Comparison of ENCODE assay signal across 23 cellular contexts in genomic region chr12:27504506-27504905, GRCh38. TPM values are rescaled to one million over a fixed set of nuclear protein-coding genes. Genes with fewer than 3 reads are reported as not detected.
DNase-seq lines count a peak whose midpoint lies in the region; FAIRE-seq and TF ChIP-seq lines count a peak whose summit lies in the region.
"Had no signal": no experiment of that assay in that cellular context is flagged by ENCODE, and none has a peak within 500 bp of the region (broad histone marks: within the 10 kb centered on the region; RNA-seq: fewer than 3 reads in every experiment).

No MANE protein-coding gene starts in this region.

- H3K9ac ChIP-seq in keratinocyte (ENCODE audit: control insufficient read depth, extremely low read depth, insufficient read depth, low read length): no peak overlapping the region
- H3K9ac ChIP-seq: parathyroid adenoma had no signal

- no peaks in the 10 kb centered on the region for H3K4me1 ChIP-seq in keratinocyte (ENCODE audit: control insufficient read depth, extremely low read depth, insufficient read depth, low read length)
- H3K4me1 ChIP-seq: Caco-2, parathyroid adenoma had no signal

- TF ChIP-seq CTCF in bronchial epithelial cell (IDR thresholded peaks at IDR 0.05; ENCODE audit: insufficient read depth, low read length, severe bottlenecking) (no peak), keratinocyte (optimal IDR thresholded peaks at IDR 0.05 in 1 of 3, IDR thresholded peaks at IDR 0.05 in 1 of 3, conservative IDR thresholded peaks at IDR 0.05 in 1 of 3; ENCODE audit: extremely low read depth in 1 of 3, insufficient read depth in 2 of 3, low read length in 3 of 3) (no peak)

- no peak overlapping the region for H2AFZ ChIP-seq in keratinocyte (ENCODE audit: control insufficient read depth, low read length)
- H2AFZ ChIP-seq: parathyroid adenoma, PC-9 had no signal

- no peaks in the 10 kb centered on the region for H3K9me1 ChIP-seq in keratinocyte (ENCODE audit: control insufficient read depth, extremely low read depth, insufficient read depth, low read length)

- no peaks in the 10 kb centered on the region for H3K27me3 ChIP-seq in bronchial epithelial cell (ENCODE audit: control insufficient read depth, insufficient read depth, low read length)
- H3K27me3 ChIP-seq in keratinocyte (ENCODE audit: control insufficient read depth, extremely low read depth, insufficient read depth, low read length): no peaks in the 10 kb centered on the region

- no peaks in the 10 kb centered on the region for H4K20me1 ChIP-seq in keratinocyte (ENCODE audit: control insufficient read depth, extremely low read depth, insufficient read depth, low read length)

- H3K27ac ChIP-seq in keratinocyte (ENCODE audit: control insufficient read depth, insufficient read depth, low read length): no peak overlapping the region
- H3K27ac ChIP-seq: parathyroid adenoma, PC-9 had no signal

- no peak for FAIRE-seq in bronchial epithelial cell (lab: Jason Lieb, UNC)
- FAIRE-seq in keratinocyte (lab: Jason Lieb, UNC): peak; percentile 17
- FAIRE-seq: endothelial cell of umbilical vein, G401.6, GM12878, urothelium cell line had no signal

- H3K36me3 ChIP-seq in bronchial epithelial cell (ENCODE audit: control insufficient read depth, insufficient read depth, low read length) (no peaks in the 10 kb centered on the region), keratinocyte (ENCODE audit: control insufficient read depth in 2 of 2, extremely low read depth in 1 of 2, insufficient read depth in 2 of 2, low read length in 2 of 2) (no peaks in the 10 kb centered on the region)

- no peaks in the 10 kb centered on the region for H3K79me2 ChIP-seq in keratinocyte (ENCODE audit: control insufficient read depth, insufficient read depth, low read length)
- H3K79me2 ChIP-seq: parathyroid adenoma had no signal

- H3K4me3 ChIP-seq in bronchial epithelial cell (ENCODE audit: low read depth, low read length) (no peak overlapping the region), keratinocyte (ENCODE audit: control insufficient read depth in 2 of 3, extremely low read depth in 1 of 3, insufficient read depth in 2 of 3, low read depth in 1 of 3, low read length in 3 of 3) (no peak overlapping the region)
- H3K4me3 ChIP-seq: coronary artery, GM12878, PC-9, skin epidermis had no signal

- no peak overlapping the region for H3K4me2 ChIP-seq in keratinocyte (ENCODE audit: control insufficient read depth, extremely low read depth, insufficient read depth, low read depth, low read length)
- H3K4me2 ChIP-seq: PC-9 had no signal

- DNase-seq in AG08396 (ENCODE audit: low spot score) (peak; percentile 24), HS-27A (ENCODE audit: low read depth) (peak; percentile 19), bronchial epithelial cell (ENCODE audit: low read depth) (peak; percentile 3), keratinocyte (ENCODE audit: low read depth, low spot score) (no peak), DMS153 treated with DMSO at 0.1 percent for 48 hours (lab: John Stamatoyannopoulos, UW; ENCODE audit: unreplicated experiment) (no peak), T-helper 1 cell (no peak), Kasumi-1 (lab: John Stamatoyannopoulos, UW) (no peak)
- DNase-seq in stimulated activated CD4-positive, alpha-beta T cell treated with anti-CD3 and anti-CD28 coated beads, Interleukin-4, amount 100 ng/mL, for 4 hours: no peak
- DNase-seq: activated CD4-positive, alpha-beta T cell treated with anti-CD3 and anti-CD28 coated beads for 4 hours; activated effector memory CD4-positive, alpha-beta T cell treated with Interleukin-2 at 50 U/mL for 16 hours; AML-193; aorta; Caco-2; naive B cell; PC-9; stimulated activated CD4-positive, alpha-beta T cell treated with anti-CD3 and anti-CD28 coated beads, Interleukin-4, amount 100 ng/mL, for 24 hours had no signal

- dilution Hi-C loops in keratinocyte (cut with MboI; ENCODE audit: extremely low pct_ligation_motif_present, low sequenced_read_pairs): no loop called here

- no peaks in the 10 kb centered on the region for H3K9me3 ChIP-seq in keratinocyte (ENCODE audit: control insufficient read depth, low read depth, low read length)
- H3K9me3 ChIP-seq: Caco-2 had no signal

RNA-seq across cellular contexts. Expression of gene PPFIBP1, which starts 19.5 kb away (rescaled TPM):
- total RNA-seq in bronchial epithelial cell: 31.1 and 43.3 TPM in 2 replicates
- 53.6 to 83.5 TPM (median 62.0 TPM) in 3 replicates for polyA plus RNA-seq in keratinocyte
- 74.9 TPM for polyA plus RNA-seq in keratinocyte (2011; ENCODE audit: low read depth)
- 32.0 and 75.4 TPM in 2 replicates for polyA plus RNA-seq in keratinocyte (2011; cell fraction: cytosol; rRNA removed)
- 101 and 133 TPM in 2 replicates for polyA plus RNA-seq in keratinocyte (2011; cell fraction: nucleus; rRNA removed)
- polyA plus RNA-seq in keratinocyte (2012; ENCODE audit: low replicate concordance): 25.4 and 60.2 TPM in 2 replicates
- 48.5 to 186 TPM (median 78.5 TPM) in 3 replicates for polyA minus RNA-seq in keratinocyte
- 37.2 TPM for polyA minus RNA-seq in keratinocyte (2011; cell fraction: cytosol; rRNA and poly(A)+ RNA removed)
- polyA minus RNA-seq in keratinocyte (2011; cell fraction: nucleus; rRNA and poly(A)+ RNA removed): 116 and 242 TPM in 2 replicates

RNA-seq across cellular contexts. Expression of gene SMCO2, which starts 58.0 kb away (rescaled TPM):
- total RNA-seq in bronchial epithelial cell: 1.7 and 1.8 TPM in 2 replicates
- 0.22 to 0.70 TPM (median 0.49 TPM) in 3 replicates for polyA plus RNA-seq in keratinocyte
- 5.5 TPM for polyA plus RNA-seq in keratinocyte (2011; ENCODE audit: low read depth)
- polyA plus RNA-seq in keratinocyte (2011; cell fraction: cytosol; rRNA removed): not detected in 2 replicates
- 0.20 and 1.3 TPM in 2 replicates for polyA plus RNA-seq in keratinocyte (2011; cell fraction: nucleus; rRNA removed)
- polyA plus RNA-seq in keratinocyte (2012; ENCODE audit: low replicate concordance): 0.14 and 0.68 TPM in 2 replicates
- polyA minus RNA-seq in keratinocyte: 0.58 TPM in 1 of 3 replicates, not detected in the others
- polyA minus RNA-seq in keratinocyte (2011; cell fraction: cytosol; rRNA and poly(A)+ RNA removed): not detected
- not detected in 2 replicates for polyA minus RNA-seq in keratinocyte (2011; cell fraction: nucleus; rRNA and poly(A)+ RNA removed)

Comparison
In these comparisons a context has a peak if more than half of its experiments do, and no peak if none do; other contexts are left out.
1. DNase-seq: peak in AG08396 (single experiment), HS-27A (single experiment) and bronchial epithelial cell (single experiment); none in keratinocyte (single experiment), DMS153 treated with DMSO at 0.1 percent for 48 hours (single experiment), stimulated activated CD4-positive, alpha-beta T cell treated with anti-CD3 and anti-CD28 coated beads, Interleukin-4, amount 100 ng/mL, for 4 hours (0 of 2), T-helper 1 cell (0 of 5) and Kasumi-1 (0 of 2).